Comparison of ENCODE assay signal across 18 cellular contexts in genomic region chr17:30952645-30953393, GRCh38.
DNase-seq lines count a peak whose midpoint lies in the region; ATAC-seq and TF ChIP-seq lines count a peak whose summit lies in the region.
"Had no signal": no experiment of that assay in that cellular context is flagged by ENCODE, and none has a peak within 500 bp of the region (broad histone marks: within the 10 kb centered on the region; RNA-seq: fewer than 3 reads in every experiment).

No MANE protein-coding gene starts in this region.

- H3K9me3 ChIP-seq in neutrophil, result no peaks in the 10 kb centered on the region
- H3K9me3 ChIP-seq: MG63, ovary, tibial nerve had no signal

- TF ChIP-seq CTCF in NB4 (IDR thresholded peaks at IDR 0.05; ENCODE audit: low read depth, low read length) (no peak), neutrophil (IDR thresholded peaks at IDR 0.05) (no peak)

- no peaks in the 10 kb centered on the region for H3K36me3 ChIP-seq in neutrophil
- H3K36me3 ChIP-seq: MG63, ovary, tibial nerve had no signal

- H3K27me3 ChIP-seq in neutrophil, result no peaks in the 10 kb centered on the region
- H3K27me3 ChIP-seq: MG63, ovary, tibial nerve had no signal

- no peak for TF ChIP-seq POLR2A in NB4 (IDR thresholded peaks at IDR 0.05; ENCODE audit: extremely low read depth, insufficient read length)

- H3K27ac ChIP-seq in cingulate gyrus (ENCODE audit: low read depth, low read length) (peak overlapping the region; percentile 1), neutrophil (peak overlapping the region; percentile 81)
- H3K27ac ChIP-seq: ovary had no signal

- ATAC-seq in GM21526 (IDR thresholded peaks at IDR 0.05; ENCODE audit: low FRiP score, unreplicated experiment) (no peak), HG03378 (IDR thresholded peaks at IDR 0.05; ENCODE audit: unreplicated experiment) (no peak)
- ATAC-seq: activated T-cell treated with anti-CD3 and anti-CD28 coated beads, Interleukin-2, amount 50 U/mL, for 72 hours; effector memory CD8-positive, alpha-beta T cell had no signal

- DNase-seq in D341Med (ENCODE audit: low spot score) (peak; percentile 22), NB4 (ENCODE audit: low read depth) (peak; percentile 68), DMS 273 treated with DMSO at 0.1 percent for 48 hours (lab: John Stamatoyannopoulos, UW) (no peak), HCEC 1CT (no peak)
- DNase-seq: activated CD4-positive, alpha-beta T cell treated with anti-CD3 and anti-CD28 coated beads for 4 hours; activated T-cell treated with anti-CD3 and anti-CD28 coated beads, Interleukin-2, amount 50 U/mL, for 72 hours; DMS53; effector memory CD8-positive, alpha-beta T cell; MG63; NCI-H2171 treated with DMSO at 0.1 percent for 48 hours; ovary; stimulated activated CD4-positive, alpha-beta T cell treated with anti-CD3 and anti-CD28 coated beads, Interleukin-15, amount 100 ng/mL, for 24 hours; SW 1271 had no signal

- H3K4me1 ChIP-seq in neutrophil (ENCODE audit: control insufficient read depth in 1 of 2, insufficient read depth in 1 of 2, low read depth in 1 of 2, low read length in 1 of 2), result peaks cover 32 to 33% of the 10 kb centered on the region in 2 experiments

- H3K4me3 ChIP-seq in NB4 (ENCODE audit: low read depth, low read length) (no peak overlapping the region), neutrophil (ENCODE audit: low read depth in 1 of 2, low read length in 1 of 2) (peak overlapping the region; percentile 27 to 39)
- H3K4me3 ChIP-seq: MG63, ovary, tibial nerve had no signal

Comparison
In these comparisons a context has a peak if more than half of its experiments do, and no peak if none do; other contexts are left out.
1. DNase-seq: peak in D341Med (single experiment) and NB4 (single experiment); none in DMS 273 treated with DMSO at 0.1 percent for 48 hours (single experiment) and HCEC 1CT (single experiment).